In genomic region chr20:63003546-63003945, GRCh38 we compare ENCODE assay signal across 1 cellular context.
TF ChIP-seq lines count a peak whose summit lies in the region.

No MANE protein-coding gene starts in this region.

TF ChIP-seq in H1, 55 proteins besides CTCF, POLR2A, EP300 and RAD21:
- TF ChIP-seq TEAD4 (IDR thresholded peaks at IDR 0.05; ENCODE audit: low read depth, low read length) (no peak), KDM4A (IDR thresholded peaks at IDR 0.05; ENCODE audit: low read depth, low read length, severe bottlenecking) (peak; percentile 22), CHD1 (IDR thresholded peaks at IDR 0.05; ENCODE audit: low read depth, low read length) (no peak), RNF2 (IDR thresholded peaks at IDR 0.05; ENCODE audit: borderline replicate concordance, low read depth, low read length, missing control alignments, poor library complexity, severe bottlenecking) (peak; percentile 69), TCF12 (IDR thresholded peaks at IDR 0.05; ENCODE audit: low read depth, low read length) (0 out of 2 replicates have a peak, but pooled peaks have one; percentile 2), YY1 (IDR thresholded peaks at IDR 0.05; ENCODE audit: low read depth, low read length) (0 out of 2 replicates have a peak, but pooled peaks have one; percentile 60), HDAC2 (IDR thresholded peaks at IDR 0.05; ENCODE audit: borderline replicate concordance in 1 of 2, low read depth in 2 of 2, low read length in 2 of 2) (peak in 1 of 2 experiments; percentile 58; a peak in 1 of 4 replicates), CREB1 (IDR thresholded peaks at IDR 0.05) (peak; percentile 56)
